In genomic region chr2:200618590-200619021, GRCh38 we compare ENCODE assay signal across 10 cellular contexts. TPM values are rescaled to one million over a fixed set of nuclear protein-coding genes. Genes with fewer than 3 reads are reported as not detected.
DNase-seq lines count a peak whose midpoint lies in the region; ATAC-seq, FAIRE-seq and TF ChIP-seq lines count a peak whose summit lies in the region.
"Had no signal": no experiment of that assay in that cellular context is flagged by ENCODE, and none has a peak within 500 bp of the region (broad histone marks: within the 10 kb centered on the region; RNA-seq: fewer than 3 reads in every experiment).

No MANE protein-coding gene starts in this region.

- SMC1A ChIA-PET in GM12878 (lab: Charles Lee; ENCODE audit: uncharacterized antibody, unreplicated experiment) = interaction anchor here (1.0 to 1.7 kb wide), 2 partner anchors 16 to 134 kb away, joined by 3 to 5 read pairs; no protein-coding TSS in a partner anchor

- POLR2A ChIA-PET in CD4-positive, alpha-beta T cell (lab: Charles Lee) = no interaction called here
- POLR2A ChIA-PET in GM12878 (lab: Charles Lee) = no interaction called here
- POLR2A ChIA-PET in naive thymus-derived CD8-positive, alpha-beta T cell (lab: Charles Lee) = no interaction called here

- no peak overlapping the region for H3K4me3 ChIP-seq in LNCaP clone FGC (ENCODE audit: low read depth, low read length)
- no peak overlapping the region for H3K4me3 ChIP-seq in GM12878
- H3K4me3 ChIP-seq: transverse colon had no signal

- BruUV-seq in GM12878 (replicated peaks; lab: Mats Ljungman, UMichigan) = no TSS peak

- CTCF ChIA-PET in CD4-positive, alpha-beta T cell (lab: Charles Lee) = interaction anchor here (0.5 kb wide), 1 partner anchor 1149 kb away, joined by 5 read pairs; no protein-coding TSS in a partner anchor
- CTCF ChIA-PET in GM12878 (lab: Yijun Ruan, JAX) = interaction anchor here (1.0 to 1.8 kb wide), 2 partner anchors 135 to 539 kb away, joined by 3 to 5 read pairs; no protein-coding TSS in a partner anchor

- no peak overlapping the region for H3K4me2 ChIP-seq in GM12878 (ENCODE audit: control insufficient read depth, insufficient read depth)

- H3K9me3 Mint-ChIP-seq in CD4-positive, alpha-beta T cell = no peaks in the 10 kb centered on the region
- no peaks in the 10 kb centered on the region for H3K9me3 Mint-ChIP-seq in naive thymus-derived CD8-positive, alpha-beta T cell

- no peaks in the 10 kb centered on the region for H3K36me3 ChIP-seq in GM12878 (ENCODE audit: control insufficient read depth in 2 of 2, insufficient read depth in 2 of 2, low read length in 1 of 2)
- H3K36me3 ChIP-seq: transverse colon had no signal

- intact Hi-C loops in CD4-positive, alpha-beta T cell (cut with DNase I, micrococcal nuclease) = no loop called here
- intact Hi-C loops in GM12878 (cut with micrococcal nuclease; ENCODE audit: unreplicated experiment) = no loop called here

- in situ Hi-C loops in GM12878 (cut with MboI) = no loop called here

- TF ChIP-seq POLR2A in GM12878 (IDR thresholded peaks at IDR 0.05; ENCODE audit: low read depth, low read length) = no peak
- TF ChIP-seq POLR2A in GM18505 (IDR thresholded peaks at IDR 0.05; ENCODE audit: borderline replicate concordance, extremely low read depth, insufficient read depth, insufficient read length) = no peak

- no peak overlapping the region for H3K4me3 Mint-ChIP-seq in CD4-positive, alpha-beta T cell
- no peak overlapping the region for H3K4me3 Mint-ChIP-seq in naive thymus-derived CD8-positive, alpha-beta T cell

- 0 out of 2 replicates have a peak, but pooled peaks have one; percentile 5 for TF ChIP-seq RAD21 in GM12878 (IDR thresholded peaks at IDR 0.05; ENCODE audit: insufficient read depth, low read depth, low read length)

- ATAC-seq in CD4-positive, alpha-beta T cell (ENCODE audit: poor library complexity) = peak; percentile 44
- ATAC-seq in GM12878 (peak; percentile 30; the same call in 1 of the 3 replicates), HG02642 (IDR thresholded peaks at IDR 0.05; ENCODE audit: poor library complexity, unreplicated experiment) (no peak), GM18505 (IDR thresholded peaks at IDR 0.05; ENCODE audit: unreplicated experiment) (no peak)
- ATAC-seq in naive thymus-derived CD8-positive, alpha-beta T cell = no peak

- peaks cover 5% of the 10 kb centered on the region for H3K4me1 ChIP-seq in GM12878 (ENCODE audit: control insufficient read depth, insufficient read depth, low read length)
- H3K4me1 ChIP-seq: transverse colon had no signal

- no peak for FAIRE-seq in GM12878 (lab: Jason Lieb, UNC)

- H2AFZ ChIP-seq in GM12878 (ENCODE audit: control insufficient read depth, low read depth, low read length) = no peak overlapping the region

- no peaks in the 10 kb centered on the region for H3K4me1 Mint-ChIP-seq in CD4-positive, alpha-beta T cell (ENCODE audit: low read depth)
- H3K4me1 Mint-ChIP-seq in naive thymus-derived CD8-positive, alpha-beta T cell = peaks cover 5 to 16% (median 13%) of the 10 kb centered on the region in 4 donors

- no peaks in the 10 kb centered on the region for H3K36me3 Mint-ChIP-seq in CD4-positive, alpha-beta T cell (ENCODE audit: low read depth)
- no peaks in the 10 kb centered on the region for H3K36me3 Mint-ChIP-seq in naive thymus-derived CD8-positive, alpha-beta T cell

- H3K27ac ChIP-seq in CD4-positive, alpha-beta T cell (ENCODE audit: low read depth, low read length) = no peak overlapping the region
- H3K27ac ChIP-seq in GM12878 (ENCODE audit: control insufficient read depth, insufficient read depth) = no peak overlapping the region
- H3K27ac ChIP-seq: transverse colon had no signal

- no peak for DNase-seq in CD4-positive, alpha-beta T cell
- DNase-seq in LNCaP clone FGC (ENCODE audit: low read depth) (no peak), GM12878 (ENCODE audit: low read depth, low spot score) (no peak), midbrain (lab: John Stamatoyannopoulos, UW) (peak; percentile 65), SHP77 treated with DMSO at 0.1 percent for 48 hours (lab: John Stamatoyannopoulos, UW) (no peak)
- DNase-seq in naive thymus-derived CD8-positive, alpha-beta T cell = no peak
- DNase-seq: retina, transverse colon had no signal

- H3K9me3 ChIP-seq in CD4-positive, alpha-beta T cell (ENCODE audit: control insufficient read depth, low read length) = no peaks in the 10 kb centered on the region
- no peaks in the 10 kb centered on the region for H3K9me3 ChIP-seq in GM12878 (replicated peaks; ENCODE audit: control insufficient read depth, insufficient read depth, low read length)
- H3K9me3 ChIP-seq: transverse colon had no signal

- no peaks in the 10 kb centered on the region for H3K27me3 Mint-ChIP-seq in CD4-positive, alpha-beta T cell
- H3K27me3 Mint-ChIP-seq in naive thymus-derived CD8-positive, alpha-beta T cell = peaks cover 0 to 4% (median 0%) of the 10 kb centered on the region in 5 donors

- no peak for TF ChIP-seq CTCF in CD4-positive, alpha-beta T cell (IDR thresholded peaks at IDR 0.05)
- peak; percentile 41 for TF ChIP-seq CTCF in LNCaP clone FGC (IDR thresholded peaks at IDR 0.05; ENCODE audit: control insufficient read depth, extremely low read depth, insufficient read depth)
- TF ChIP-seq CTCF in GM12878 (IDR thresholded peaks at IDR 0.05 in 2 of 3, conservative IDR thresholded peaks at IDR 0.05 in 1 of 3; ENCODE audit: control insufficient read depth in 2 of 3, extremely low read depth in 1 of 3, insufficient read depth in 1 of 3, low read depth in 3 of 3, low read length in 3 of 3) = no peak

- H3K27me3 ChIP-seq in CD4-positive, alpha-beta T cell (ENCODE audit: control insufficient read depth, insufficient read depth, low read length) = no peaks in the 10 kb centered on the region
- no peaks in the 10 kb centered on the region; a peak in 1 of 4 replicates for H3K27me3 ChIP-seq in GM12878 (replicated peaks in 1 of 2; ENCODE audit: control insufficient read depth in 2 of 2, insufficient read depth in 2 of 2, low read length in 1 of 2)
- H3K27me3 ChIP-seq: transverse colon had no signal

- RAD21 ChIA-PET in GM12878 (lab: Charles Lee; ENCODE audit: unreplicated experiment) = interaction anchor here (1.0 kb wide), 1 partner anchor 84 kb away, joined by 3 read pairs; no protein-coding TSS in a partner anchor

- WGBS in GM12878 (ENCODE audit: insufficient coverage, insufficient replicate concordance, low lambda C conversion rate, missing lambda C conversion rate) = 33% methylated on average over 3 of the region's 3 CpGs

- TF ChIP-seq EP300 in GM12878 (IDR thresholded peaks at IDR 0.05; ENCODE audit: borderline replicate concordance in 1 of 2, control insufficient read depth in 1 of 2, low read depth in 2 of 2, low read length in 2 of 2) = no peak

- no peak overlapping the region for H3K27ac Mint-ChIP-seq in CD4-positive, alpha-beta T cell
- no peak overlapping the region for H3K27ac Mint-ChIP-seq in naive thymus-derived CD8-positive, alpha-beta T cell

- H4K20me1 ChIP-seq in GM12878 (ENCODE audit: control insufficient read depth, insufficient read depth) = no peaks in the 10 kb centered on the region

- H3K9ac ChIP-seq in GM12878 (ENCODE audit: control insufficient read depth, insufficient read depth, low read length) = no peak overlapping the region

- no peaks in the 10 kb centered on the region for H3K79me2 ChIP-seq in GM12878 (ENCODE audit: control insufficient read depth, insufficient read depth, low read length)

TF ChIP-seq in GM12878, 131 proteins besides CTCF, POLR2A, EP300 and RAD21 (continues in another document):
- TF ChIP-seq NFIC (IDR thresholded peaks at IDR 0.05; ENCODE audit: low read depth, low read length) = no peak
- no peak for TF ChIP-seq E4F1 (IDR thresholded peaks at IDR 0.05; ENCODE audit: borderline replicate concordance, partially characterized antibody)
- TF ChIP-seq GATAD2B (conservative IDR thresholded peaks at IDR 0.05; ENCODE audit: low read depth) = no peak
- no peak for TF ChIP-seq TARDBP (IDR thresholded peaks at IDR 0.05; ENCODE audit: borderline replicate concordance)
- TF ChIP-seq IRF4 (IDR thresholded peaks at IDR 0.05; ENCODE audit: low read depth, low read length) = no peak
- TF ChIP-seq POLR2AphosphoS2 (IDR thresholded peaks at IDR 0.05; ENCODE audit: low read depth, low read length) = no peak

RNA-seq across cellular contexts. Expression of gene AOX1, which starts 32.8 kb away (rescaled TPM):
- not detected for total RNA-seq in CD4-positive, alpha-beta T cell
- 0.56 TPM in 1 of 2 replicates, not detected in the other for total RNA-seq in GM12878 (2013; cell fraction: nucleolus; rRNA removed)
- total RNA-seq in GM12878 (2014; rRNA removed) (0.05 and 0.34 TPM in 2 replicates), GM12878 (2014; rRNA removed; fragmentation: Illumina TruSeq; extraction: Trizol) (not detected in 2 replicates), GM12878 (2021) (0.56 and 0.80 TPM in 2 replicates)
- not detected for polyA plus RNA-seq in GM12878 (2011; ENCODE audit: low read depth)
- polyA plus RNA-seq in GM12878 (2011; rRNA removed) (0.03 TPM in 1 of 2 replicates, not detected in the other), GM12878 (2014; fragmentation: Illumina TruSeq; extraction: Trizol) (not detected in 2 replicates), GM12878 (2014; fragmentation: Nextera tagmentation; extraction: Ambion mirVana) (not detected), GM12878 (2014; rRNA removed) (0.04 TPM in 1 of 2 replicates, not detected in the other), GM12878 (2016; fragmentation: Nextera tagmentation; extraction: Ambion mirVana) (not detected)
- not detected in 2 replicates for polyA plus RNA-seq in GM12878 (2011; cell fraction: cytosol; rRNA removed)
- polyA plus RNA-seq in GM12878 (2011; cell fraction: nucleus; rRNA removed) = 0.25 and 0.30 TPM in 2 replicates
- 0.14 TPM in 1 of 2 replicates, not detected in the other for polyA plus RNA-seq in GM12878 (2012)
- polyA minus RNA-seq in GM12878 (2011; rRNA and poly(A)+ RNA removed) = 1.8 TPM in 1 of 2 replicates, not detected in the other
- not detected in 2 replicates for polyA minus RNA-seq in GM12878 (2011; cell fraction: cytosol; rRNA and poly(A)+ RNA removed)
- polyA minus RNA-seq in GM12878 (2011; cell fraction: nucleus; rRNA and poly(A)+ RNA removed) = 0.24 and 0.29 TPM in 2 replicates
- not detected for total RNA-seq in naive thymus-derived CD8-positive, alpha-beta T cell
- polyA plus RNA-seq in naive thymus-derived CD8-positive, alpha-beta T cell = not detected

Comparison
In these comparisons a context has a peak if more than half of its experiments do, and no peak if none do; other contexts are left out.
1. ATAC-seq: peak in CD4-positive, alpha-beta T cell (single experiment) and GM12878 (single experiment); none in naive thymus-derived CD8-positive, alpha-beta T cell (0 of 2), HG02642 (single experiment) and GM18505 (single experiment).